23 cellular contexts compared by ENCODE assay signal in genomic region chr1:183231545-183231944, GRCh38. TPM values are rescaled to one million over a fixed set of nuclear protein-coding genes. Genes with fewer than 3 reads are reported as not detected.
DNase-seq lines count a peak whose midpoint lies in the region; ATAC-seq, FAIRE-seq and TF ChIP-seq lines count a peak whose summit lies in the region.
"Had no signal": no experiment of that assay in that cellular context is flagged by ENCODE, and none has a peak within 500 bp of the region (broad histone marks: within the 10 kb centered on the region; RNA-seq: fewer than 3 reads in every experiment).

No MANE protein-coding gene starts in this region.

- DNase-seq in HepG2 (ENCODE audit: low spot score), result peak; percentile 58
- no peak for DNase-seq in right lobe of liver
- DNase-seq in RWPE2 (ENCODE audit: low spot score), result no peak
- DNase-seq in kidney tubule cell (ENCODE audit: low spot score), result peak; percentile 33
- no peak for DNase-seq in NCI-H69 (lab: John Stamatoyannopoulos, UW)
- DNase-seq in stimulated activated naive CD8-positive, alpha-beta T cell treated with anti-CD3 and anti-CD28 coated beads, Interleukin-15, Interleukin-2, amounts not matched to agents 100 U/mL and 50 U/mL, for 24 hours, result no peak
- DNase-seq in thyroid gland, result no peak
- DNase-seq: 8988T; CD4-positive, CD25-positive, alpha-beta regulatory T cell; GOT3; HCEC 1CT; MG63; NCI-H1105 treated with DMSO at 0.1 percent for 48 hours; NCI-H146; NCI-H1930; NCI-H2107; NCI-H524; SHP77 treated with DMSO at 0.1 percent for 48 hours had no signal

- TF ChIP-seq POLR2A in HepG2 (IDR thresholded peaks at IDR 0.05; ENCODE audit: insufficient read depth in 1 of 2, low read depth in 2 of 2, low read length in 2 of 2) (no peak), right lobe of liver (IDR thresholded peaks at IDR 0.05) (no peak), thyroid gland (IDR thresholded peaks at IDR 0.05) (no peak)

- 0 out of 6 replicates have a peak overlapping the region, but pooled peaks of 1 of the 3 experiments have one; percentile 19 for H3K4me3 ChIP-seq in HepG2 (replicated peaks in 1 of 3; ENCODE audit: insufficient read depth in 1 of 3, low read depth in 2 of 3, low read length in 3 of 3)
- no peak overlapping the region for H3K4me3 ChIP-seq in right lobe of liver
- no peak overlapping the region for H3K4me3 ChIP-seq in RWPE2 (ENCODE audit: severe bottlenecking)
- H3K4me3 ChIP-seq in thyroid gland (replicated peaks in 1 of 3), result no peak overlapping the region
- H3K4me3 ChIP-seq: BLaER1, K562, MG63 had no signal

- no peaks in the 10 kb centered on the region for H3K79me2 ChIP-seq in HepG2 (ENCODE audit: insufficient read depth, low read length)

- ATAC-seq in HepG2, result no peak
- no peak for ATAC-seq in right lobe of liver
- ATAC-seq in RWPE2 (ENCODE audit: low read depth), result no peak
- ATAC-seq in stimulated activated naive CD8-positive, alpha-beta T cell treated with anti-CD3 and anti-CD28 coated beads, Interleukin-15, Interleukin-2, amounts not matched to agents 100 U/mL and 50 U/mL, for 24 hours, result no peak
- ATAC-seq: K562, Panc1 had no signal

- H2AFZ ChIP-seq in HepG2 (ENCODE audit: low read length), result no peak overlapping the region

- H3K9ac ChIP-seq in HepG2 (ENCODE audit: insufficient read depth, low read depth, low read length), result no peak overlapping the region
- H3K9ac ChIP-seq: BLaER1 had no signal

- no TSS peak for BruUV-seq in HepG2 (replicated peaks; lab: Mats Ljungman, UMichigan)

- intact Hi-C loops in HepG2 (cut with micrococcal nuclease; ENCODE audit: unreplicated experiment), result no loop called here
- intact Hi-C loops in right lobe of liver (cut with DNase I), result no loop called here
- intact Hi-C loops in thyroid gland (cut with DNase I), result loop anchor here (5.0 to 10.0 kb wide), 2 partner anchors 47 to 274 kb away; partner anchors contain the start of gene LAMC2

- FAIRE-seq in HepG2 (lab: Jason Lieb, UNC), result no peak
- FAIRE-seq: D721Med, G401.6, K562 had no signal

- POLR2A ChIA-PET in HepG2 (lab: Yijun Ruan, JAX), result no interaction called here

- H3K27me3 ChIP-seq in HepG2 (ENCODE audit: control insufficient read depth in 1 of 2, insufficient read depth in 2 of 2, low read length in 2 of 2), result no peaks in the 10 kb centered on the region
- no peaks in the 10 kb centered on the region for H3K27me3 ChIP-seq in right lobe of liver
- no peaks in the 10 kb centered on the region for H3K27me3 ChIP-seq in RWPE2 (ENCODE audit: insufficient read depth, poor library complexity, severe bottlenecking)
- no peaks in the 10 kb centered on the region for H3K27me3 ChIP-seq in thyroid gland
- H3K27me3 ChIP-seq: MG63 had no signal

- H3K9me3 ChIP-seq in HepG2 (ENCODE audit: low read length) (no peaks in the 10 kb centered on the region), right lobe of liver (no peaks in the 10 kb centered on the region), RWPE2 (ENCODE audit: severe bottlenecking) (no peaks in the 10 kb centered on the region), thyroid gland (no peaks in the 10 kb centered on the region)
- H3K9me3 ChIP-seq: BLaER1, MG63 had no signal

- H3K4me2 ChIP-seq in HepG2 (ENCODE audit: low read depth, low read length), result peak overlapping the region; percentile 30
- H3K4me2 ChIP-seq: BLaER1 had no signal

- WGBS in HepG2 (ENCODE audit: low lambda C conversion rate), result 3% methylated on average over 1 of the region's 1 CpG
- WGBS in right lobe of liver (ENCODE audit: insufficient coverage, low coverage, low lambda C conversion rate, missing lambda C conversion rate), result 67% methylated on average over 1 of the region's 1 CpG
- 97% methylated on average over 1 of the region's 1 CpG for WGBS in thyroid gland, 2 donors

- no peak overlapping the region for H3K27ac ChIP-seq in HepG2 (ENCODE audit: extremely low read length, insufficient read depth, low read length)
- no peak overlapping the region for H3K27ac ChIP-seq in right lobe of liver
- H3K27ac ChIP-seq in RWPE2 (ENCODE audit: poor library complexity, severe bottlenecking), result peak overlapping the region; percentile 72
- no peak overlapping the region for H3K27ac ChIP-seq in thyroid gland
- H3K27ac ChIP-seq: BLaER1 had no signal

- H3K36me3 ChIP-seq in HepG2 (replicated peaks in 1 of 2; ENCODE audit: control insufficient read depth in 1 of 2, insufficient read depth in 2 of 2, low read length in 2 of 2) (no peaks in the 10 kb centered on the region), right lobe of liver (no peaks in the 10 kb centered on the region), RWPE2 (ENCODE audit: low read depth) (peaks cover 90% of the 10 kb centered on the region), thyroid gland (no peaks in the 10 kb centered on the region)
- H3K36me3 ChIP-seq: BLaER1, MG63 had no signal

- TF ChIP-seq RAD21 in HepG2 (CRISPR knock-in tag; IDR thresholded peaks at IDR 0.05), result no peak

- no peak for TF ChIP-seq EP300 in HepG2 (IDR thresholded peaks at IDR 0.05; ENCODE audit: low read depth in 2 of 2, low read length in 2 of 2)
- no peak for TF ChIP-seq EP300 in HepG2 (CRISPR knock-in tag; IDR thresholded peaks at IDR 0.05; ENCODE audit: borderline replicate concordance)

- CTCF ChIA-PET in HepG2 (lab: Yijun Ruan, JAX; ENCODE audit: low intra/inter-chr PET ratio, low total read pairs), result no interaction called here

- no peaks in the 10 kb centered on the region for H4K20me1 ChIP-seq in HepG2 (ENCODE audit: insufficient read depth, low read length)
- H4K20me1 ChIP-seq: BLaER1 had no signal

- TF ChIP-seq CTCF in HepG2 (CRISPR knock-in tag; IDR thresholded peaks at IDR 0.05) (no peak), right lobe of liver (IDR thresholded peaks at IDR 0.05) (no peak), RWPE2 (IDR thresholded peaks at IDR 0.05; ENCODE audit: poor library complexity, severe bottlenecking) (no peak), thyroid gland (IDR thresholded peaks at IDR 0.05) (no peak)

- in situ Hi-C loops in HepG2 (cut with HindIII; ENCODE audit: extremely low pct_ligation_motif_present, low pct_unique_long_range_greater_than_20kb), result no loop called here

- H3K4me1 ChIP-seq in HepG2 (ENCODE audit: insufficient read depth, low read length), result peaks cover 46% of the 10 kb centered on the region
- peaks cover 0 to 5% (median 0%) of the 10 kb centered on the region in 4 donors for H3K4me1 ChIP-seq in right lobe of liver
- peaks cover 47% of the 10 kb centered on the region for H3K4me1 ChIP-seq in RWPE2 (ENCODE audit: insufficient read depth, poor library complexity, severe bottlenecking)
- H3K4me1 ChIP-seq in thyroid gland, result peaks cover 14 to 23% of the 10 kb centered on the region in 2 donors
- H3K4me1 ChIP-seq: BLaER1 had no signal

TF ChIP-seq in HepG2, 621 proteins besides CTCF, POLR2A, EP300 and RAD21 (continues in another document):
- TF ChIP-seq STAT5B (CRISPR knock-in tag; IDR thresholded peaks at IDR 0.05) (no peak), ZNF343 (CRISPR knock-in tag; IDR thresholded peaks at IDR 0.05) (no peak), ZNF337 (CRISPR knock-in tag; IDR thresholded peaks at IDR 0.05; ENCODE audit: borderline replicate concordance, low read depth) (no peak), E2F1 (CRISPR knock-in tag; IDR thresholded peaks at IDR 0.05) (no peak), SOX13 (IDR thresholded peaks at IDR 0.05) (no peak), SOX13 (CRISPR knock-in tag; conservative IDR thresholded peaks at IDR 0.05 in 1 of 2, IDR thresholded peaks at IDR 0.05 in 1 of 2) (peak in 1 of 2 experiments; percentile 53; a peak in 1 of 4 replicates), ZNF234 (CRISPR knock-in tag; conservative IDR thresholded peaks at IDR 0.05) (no peak), SALL1 (CRISPR knock-in tag; IDR thresholded peaks at IDR 0.05) (no peak), STAG1 (CRISPR knock-in tag; IDR thresholded peaks at IDR 0.05) (no peak), SOX5 (CRISPR knock-in tag; IDR thresholded peaks at IDR 0.05; ENCODE audit: borderline replicate concordance) (peak; percentile 47; the same call in 1 of the 2 replicates)

RNA-seq across cellular contexts. Expression of gene LAMC2, which starts 45.5 kb away (rescaled TPM):
- total RNA-seq in HepG2 (2016; rRNA removed; fragmentation: Illumina TruSeq; extraction: Trizol) (not detected in 2 replicates), right lobe of liver (1 to 10 TPM in 2 of 6 experiments, under 1 TPM in 4; 0.17 to 1.5 (median 0.49) TPM), thyroid gland (10 to 100 TPM; 24.3 to 53.4 (median 27.9) TPM)
- total RNA-seq in HepG2 (2016; cell fraction: cytosol; rRNA removed; fragmentation: Illumina TruSeq; extraction: Trizol; ENCODE audit: low read depth), result not detected in 2 replicates
- not detected in 2 replicates for total RNA-seq in HepG2 (2016; cell fraction: insoluble cytoplasmic fraction; rRNA removed; fragmentation: Illumina TruSeq; extraction: Trizol)
- not detected in 2 replicates for total RNA-seq in HepG2 (2016; cell fraction: membrane; rRNA removed; fragmentation: Illumina TruSeq; extraction: Trizol)
- total RNA-seq in HepG2 (2016; cell fraction: nucleus; rRNA removed; fragmentation: Illumina TruSeq; extraction: Trizol), result not detected in 2 replicates
- polyA plus RNA-seq in HepG2 (2011; rRNA removed), result 0.01 and 0.03 TPM in 2 replicates
- 0.01 TPM in 1 of 2 replicates, not detected in the other for polyA plus RNA-seq in HepG2 (2011; cell fraction: cytosol; rRNA removed)
- 0.05 TPM in 1 of 2 replicates, not detected in the other for polyA plus RNA-seq in HepG2 (2011; cell fraction: nucleus; rRNA removed)
- not detected in 2 replicates for polyA plus RNA-seq in HepG2 (2012)
- polyA plus RNA-seq in HepG2 (2016; cell fraction: cytosol; fragmentation: Illumina TruSeq; extraction: Trizol; ENCODE audit: low read depth), result not detected in 2 replicates
- not detected in 2 replicates for polyA plus RNA-seq in HepG2 (2016; cell fraction: insoluble cytoplasmic fraction; fragmentation: Illumina TruSeq; extraction: Trizol; ENCODE audit: low read depth)
- polyA plus RNA-seq in HepG2 (2016; cell fraction: membrane; fragmentation: Illumina TruSeq; extraction: Trizol; ENCODE audit: low read depth), result not detected in 2 replicates
- polyA plus RNA-seq in HepG2 (2016; cell fraction: nucleus; fragmentation: Illumina TruSeq; extraction: Trizol; ENCODE audit: insufficient read depth, low read depth), result not detected in 2 replicates
- 0.04 and 1.2 TPM in 2 replicates for polyA minus RNA-seq in HepG2 (2011; rRNA and poly(A)+ RNA removed; ENCODE audit: low replicate concordance)
- polyA minus RNA-seq in HepG2 (2011; cell fraction: cytosol; rRNA and poly(A)+ RNA removed), result not detected in 2 replicates
- polyA minus RNA-seq in HepG2 (2011; cell fraction: nucleus; rRNA and poly(A)+ RNA removed), result 0.13 TPM in 1 of 2 replicates, not detected in the other
- total RNA-seq: CD4-positive, CD25-positive, alpha-beta regulatory T cell had no signal
- polyA plus RNA-seq: CD4-positive, CD25-positive, alpha-beta regulatory T cell had no signal

Comparison
In these comparisons a context has a peak if more than half of its experiments do, and no peak if none do; other contexts are left out.
1. DNase-seq: peak in HepG2 (single experiment) and kidney tubule cell (single experiment); none in right lobe of liver (0 of 3), RWPE2 (single experiment), NCI-H69 (single experiment), stimulated activated naive CD8-positive, alpha-beta T cell treated with anti-CD3 and anti-CD28 coated beads, Interleukin-15, Interleukin-2, amounts not matched to agents 100 U/mL and 50 U/mL, for 24 hours (single experiment) and thyroid gland (0 of 2).
2. RNA of gene LAMC2, which starts 45.5 kb away (total RNA-seq): 24.3 to 53.4 TPM in thyroid gland; 0.17 to 1.5 TPM in right lobe of liver and not detected in HepG2; every median in the first group is over 4 times any median in the second.